In genomic region chr1:47709302-47710074, GRCh38 we compare ENCODE assay signal across 8 cellular contexts.
DNase-seq lines count a peak whose midpoint lies in the region; ATAC-seq and TF ChIP-seq lines count a peak whose summit lies in the region.

No MANE protein-coding gene starts in this region.

- ATAC-seq in HG02678 (IDR thresholded peaks at IDR 0.05; ENCODE audit: unreplicated experiment) (no peak), HG02884 (IDR thresholded peaks at IDR 0.05; ENCODE audit: unreplicated experiment) (no peak)

- H3K4me3 ChIP-seq in ACC112 (ENCODE audit: low read depth, low read length) (peak overlapping the region; percentile 54), esophagus muscularis mucosa (peak overlapping the region; percentile 44 to 57 (median 48))

- H3K27ac Mint-ChIP-seq in nephron progenitor cell = no peak overlapping the region

- no peak for TF ChIP-seq CTCF in GM13976 (IDR thresholded peaks at IDR 0.05; ENCODE audit: borderline replicate concordance, control extremely low read depth, extremely low read depth, insufficient read depth, missing control alignments)
- peak; percentile 18 for TF ChIP-seq CTCF in RWPE1 (conservative IDR thresholded peaks at IDR 0.05; ENCODE audit: low read depth)
- TF ChIP-seq CTCF in esophagus muscularis mucosa (IDR thresholded peaks at IDR 0.05) = peak in 1 of 3 experiments; percentile 37
- peak; percentile 52 for TF ChIP-seq CTCF in nephron progenitor cell (IDR thresholded peaks at IDR 0.05)

- H3K79me2 ChIP-seq in ACC112 (ENCODE audit: control insufficient read depth, insufficient read depth, low read length, unreplicated experiment) = no peaks in the 10 kb centered on the region

- no peaks in the 10 kb centered on the region for H3K36me3 Mint-ChIP-seq in nephron progenitor cell (ENCODE audit: low read depth)

- no peaks in the 10 kb centered on the region for H3K9me3 Mint-ChIP-seq in nephron progenitor cell

- H3K4me3 Mint-ChIP-seq in nephron progenitor cell = peak overlapping the region; percentile 79

- TF ChIP-seq EP300 in esophagus muscularis mucosa (IDR thresholded peaks at IDR 0.05) = no peak

- POLR2A ChIA-PET in RWPE1 (lab: Yijun Ruan, JAX; ENCODE audit: low non-redundant PET) = no interaction called here

- CTCF ChIA-PET in RWPE1 (lab: Yijun Ruan, JAX) = interaction anchor here (0.6 to 4.9 kb wide), 23 partner anchors 10 to 711 kb away, joined by 3 to 56 read pairs (median 4); partner anchors contain the start of gene FOXD2

- intact Hi-C loops in esophagus muscularis mucosa (cut with DNase I) = loop anchor here (1.0 to 10.0 kb wide), 4 partner anchors 185 to 532 kb away; no protein-coding TSS in a partner anchor

- no peak for TF ChIP-seq POLR2A in esophagus muscularis mucosa (IDR thresholded peaks at IDR 0.05; ENCODE audit: low read depth)

- H3K27ac ChIP-seq in ACC112 (ENCODE audit: low read depth, low read length) (no peak overlapping the region), RWPE1 (no peak overlapping the region), esophagus muscularis mucosa (replicated peaks in 1 of 4) (peak overlapping the region in 1 of 4 donors; percentile 13)

- H3K4me1 Mint-ChIP-seq in nephron progenitor cell = peaks cover 64% of the 10 kb centered on the region

- H3K36me3 ChIP-seq in ACC112 (ENCODE audit: insufficient read depth, low read length) (no peaks in the 10 kb centered on the region), esophagus muscularis mucosa (no peaks in the 10 kb centered on the region)

- H3K9me3 ChIP-seq in esophagus muscularis mucosa = no peaks in the 10 kb centered on the region

- peaks cover 83% of the 10 kb centered on the region for H3K27me3 Mint-ChIP-seq in nephron progenitor cell (ENCODE audit: low read depth, poor library complexity)

- H3K27me3 ChIP-seq in ACC112 (ENCODE audit: insufficient read depth, low read length) = peaks cover 94% of the 10 kb centered on the region
- H3K27me3 ChIP-seq in esophagus muscularis mucosa = peaks cover 5 to 83% (median 42%) of the 10 kb centered on the region in 4 donors

- H3K4me1 ChIP-seq in ACC112 (ENCODE audit: control insufficient read depth, insufficient read depth, low read length, unreplicated experiment) (no peaks in the 10 kb centered on the region), esophagus muscularis mucosa (peaks cover 21 to 33% (median 29%) of the 10 kb centered on the region in 4 donors)

- DNase-seq in GM13976 (ENCODE audit: low spot score) = peak; percentile 70
- peak; percentile 34 for DNase-seq in RWPE1 (ENCODE audit: low spot score)
- no peak for DNase-seq in esophagus muscularis mucosa (ENCODE audit: extremely low spot score)
- DNase-seq in nephron progenitor cell = peak; percentile 66
- DNase-seq in MV-4-11 (lab: John Stamatoyannopoulos, UW) = no peak

- 1% methylated on average over 15 of the region's 81 CpGs for WGBS in esophagus muscularis mucosa

- in situ Hi-C loops in GM13976 (cut with MboI; ENCODE audit: low sequenced_read_pairs, unreplicated experiment) = loop anchor here (10.0 to 25.0 kb wide), 2 partner anchors 265 to 522 kb away; partner anchors contain the start of gene PDZK1IP1

- H2AFZ ChIP-seq in ACC112 (ENCODE audit: low read length, unreplicated experiment) = peak overlapping the region; percentile 17

Comparison
In these comparisons a context has a peak if more than half of its experiments do, and no peak if none do; other contexts are left out.
1. DNase-seq: peak in GM13976 (single experiment), RWPE1 (single experiment) and nephron progenitor cell (single experiment); none in esophagus muscularis mucosa (single experiment) and MV-4-11 (single experiment).